In the genomic region with DNA sequence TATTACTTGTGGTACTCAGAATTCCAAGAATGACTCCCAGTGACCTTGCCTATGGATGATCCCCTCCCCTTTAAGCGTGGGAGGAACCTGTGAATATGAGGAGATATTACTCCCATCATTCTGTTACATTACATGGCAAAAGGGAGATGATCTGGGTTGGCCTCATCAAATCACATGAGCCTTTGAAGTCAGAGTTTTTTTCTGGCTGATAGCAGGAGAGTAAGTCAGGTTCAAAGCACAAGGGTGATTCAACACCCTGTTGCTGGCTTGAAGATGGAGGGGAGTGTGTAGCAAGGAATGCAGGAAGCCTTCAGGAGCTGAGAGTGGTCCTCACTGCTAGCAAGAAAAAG, we compare ENCODE assay signal across 29 cellular contexts.
"Had no signal": no experiment of that assay in that cellular context is flagged by ENCODE, and none has a peak within 500 bp of the region (broad histone marks: within the 10 kb centered on the region; RNA-seq: fewer than 3 reads in every experiment).

No MANE protein-coding gene starts in this region.

- H3K4me1 ChIP-seq: adrenal gland, ascending aorta, breast epithelium, gastroesophageal sphincter, heart right ventricle had no signal

- H3K4me3 ChIP-seq: adrenal gland, ascending aorta, breast epithelium, cardiac muscle cell, colonic mucosa, esophagus squamous epithelium, gastroesophageal sphincter, heart right ventricle, hepatocyte had no signal

- FAIRE-seq: endometrium, endothelial cell of umbilical vein had no signal

- H3K27me3 ChIP-seq: adrenal gland, ascending aorta, breast epithelium, cardiac muscle cell, colonic mucosa, esophagus squamous epithelium, gastroesophageal sphincter, heart right ventricle, hepatocyte had no signal

- H3K4me2 ChIP-seq: hepatocyte had no signal

- DNase-seq: activated B cell treated with CpG ODN at 0.5 μM for 24 hours; activated CD4-positive, alpha-beta T cell treated with anti-CD3 and anti-CD28 coated beads for 48 hours; activated CD4-positive, alpha-beta T cell treated with anti-CD3 and anti-CD28 coated beads, Interleukin-2, amount 50 U/mL, for 1 hour; activated CD4-positive, alpha-beta T cell treated with anti-CD3 and anti-CD28 coated beads, Interleukin-2, amount 50 U/mL, for 48 hours; activated CD8-positive, alpha-beta T cell treated with anti-CD3 and anti-CD28 coated beads for 36 hours; activated effector memory CD4-positive, alpha-beta T cell treated with anti-CD3 and anti-CD28 coated beads, Interleukin-2, amount 50 U/mL, for 16 hours; activated naive CD4-positive, alpha-beta T cell treated with anti-CD3 and anti-CD28 coated beads for 36 hours; activated naive CD8-positive, alpha-beta T cell treated with anti-CD3 and anti-CD28 coated beads for 36 hours; activated naive CD8-positive, alpha-beta T cell treated with anti-CD3 and anti-CD28 coated beads, Interleukin-2, amount 50 U/mL, for 24 hours; activated T-cell treated with anti-CD3 and anti-CD28 coated beads, Interleukin-2, amount 50 U/mL, for 1 hour; adrenal gland; central memory CD4-positive, alpha-beta T cell; cerebellar nuclear complex; colonic mucosa; effector CD8-positive, alpha-beta T cell; esophagus squamous epithelium; foreskin melanocyte; heart right ventricle; T-helper 9 cell; WERI-Rb-1 had no signal

- H3K27ac ChIP-seq: adrenal gland, ascending aorta, breast epithelium, cardiac muscle cell, colonic mucosa, epithelial cell of prostate, gastroesophageal sphincter, heart right ventricle, hepatocyte, WERI-Rb-1 had no signal

- H2AFZ ChIP-seq: hepatocyte had no signal

- H3K36me3 ChIP-seq: adrenal gland, ascending aorta, breast epithelium, cardiac muscle cell, colonic mucosa, esophagus squamous epithelium, gastroesophageal sphincter, heart right ventricle, WERI-Rb-1 had no signal

- H3K79me2 ChIP-seq: hepatocyte had no signal

- ATAC-seq: activated CD4-positive, CD25-positive, alpha-beta regulatory T cell treated with anti-CD3 and anti-CD28 coated beads, Interleukin-2, amount 50 U/mL, for 24 hours; activated CD8-positive, alpha-beta T cell treated with anti-CD3 and anti-CD28 coated beads for 36 hours; activated naive CD8-positive, alpha-beta T cell treated with anti-CD3 and anti-CD28 coated beads, Interleukin-2, amount 50 U/mL, for 24 hours; gastroesophageal sphincter; heart right ventricle had no signal

- H3K9me3 ChIP-seq: adrenal gland, ascending aorta, breast epithelium, colonic mucosa, esophagus squamous epithelium, gastroesophageal sphincter, heart right ventricle had no signal
